Comparison of ENCODE assay signal across 10 cellular contexts in the genomic region with DNA sequence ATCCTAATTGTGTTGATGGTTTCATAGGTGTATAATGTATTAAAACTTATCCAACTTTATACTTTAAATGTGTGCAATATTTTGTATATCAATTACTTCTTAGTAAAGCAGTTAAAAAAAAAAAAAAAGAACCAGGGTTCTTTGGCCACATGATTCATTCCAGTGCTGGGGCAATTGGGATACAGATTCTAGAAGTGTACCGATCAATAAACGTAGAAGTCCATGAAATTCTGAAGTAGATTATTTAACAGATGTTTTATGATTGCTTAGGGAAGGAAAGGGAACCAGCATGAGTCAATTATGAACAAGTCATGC. TPM values are rescaled to one million over a fixed set of nuclear protein-coding genes. Genes with fewer than 3 reads are reported as not detected.
A peak's percentile ranks its signal among the peaks of the same experiment; 100 is the strongest.
DNase-seq lines count a peak whose midpoint lies in the region; ATAC-seq, FAIRE-seq and TF ChIP-seq lines count a peak whose summit lies in the region.
"Had no signal": no experiment of that assay in that cellular context is flagged by ENCODE, and none has a peak within 500 bp of the region (broad histone marks: within the 10 kb centered on the region; RNA-seq: fewer than 3 reads in every experiment).

No MANE protein-coding gene starts in this region.

- H3K27ac Mint-ChIP-seq in stimulated activated naive CD8-positive, alpha-beta T cell treated with anti-CD3 and anti-CD28 coated beads, Interleukin-15, Interleukin-2, amounts not matched to agents 100 ng/mL and 50 ng/mL, for 24 hours: peak overlapping the region; percentile 94
- peak overlapping the region; percentile 99 for H3K27ac Mint-ChIP-seq in activated naive CD8-positive, alpha-beta T cell treated with anti-CD3 and anti-CD28 coated beads, Interleukin-2, amount 50 U/mL, for 24 hours
- H3K27ac Mint-ChIP-seq in naive thymus-derived CD4-positive, alpha-beta T cell: peak overlapping the region; percentile 92 to 98 (median 97)

- H3K36me3 Mint-ChIP-seq in stimulated activated naive CD8-positive, alpha-beta T cell treated with anti-CD3 and anti-CD28 coated beads, Interleukin-15, Interleukin-2, amounts not matched to agents 100 ng/mL and 50 ng/mL, for 24 hours (ENCODE audit: low read depth): peaks cover 24% of the 10 kb centered on the region
- H3K36me3 Mint-ChIP-seq in activated naive CD8-positive, alpha-beta T cell treated with anti-CD3 and anti-CD28 coated beads, Interleukin-2, amount 50 U/mL, for 24 hours (ENCODE audit: low read depth): peaks cover 14% of the 10 kb centered on the region
- peaks cover 0 to 14% (median 7%) of the 10 kb centered on the region in 5 donors for H3K36me3 Mint-ChIP-seq in naive thymus-derived CD4-positive, alpha-beta T cell

- H3K36me3 ChIP-seq in naive thymus-derived CD4-positive, alpha-beta T cell (ENCODE audit: control insufficient read depth in 2 of 3, insufficient read depth in 3 of 3, low read length in 3 of 3): no peaks in the 10 kb centered on the region
- H3K36me3 ChIP-seq in kidney (ENCODE audit: control insufficient read depth in 1 of 2, insufficient read depth in 2 of 2, low read length in 2 of 2): no peaks in the 10 kb centered on the region

- ATAC-seq in stimulated activated naive CD8-positive, alpha-beta T cell treated with anti-CD3 and anti-CD28 coated beads, Interleukin-15, Interleukin-2, amounts not matched to agents 100 U/mL and 50 U/mL, for 24 hours: no peak
- ATAC-seq in activated naive CD8-positive, alpha-beta T cell treated with anti-CD3 and anti-CD28 coated beads, Interleukin-2, amount 50 U/mL, for 24 hours: no peak
- no peak for ATAC-seq in naive thymus-derived CD4-positive, alpha-beta T cell
- no peak for ATAC-seq in HG03442 (IDR thresholded peaks at IDR 0.05; ENCODE audit: unreplicated experiment)

- no peak for FAIRE-seq in kidney (lab: Jason Lieb, UNC)
- FAIRE-seq: endometrium had no signal

- H3K27me3 ChIP-seq in naive thymus-derived CD4-positive, alpha-beta T cell (ENCODE audit: control insufficient read depth in 2 of 2, insufficient read depth in 2 of 2, low read length in 2 of 2): no peaks in the 10 kb centered on the region

- DNase-seq in stimulated activated naive CD8-positive, alpha-beta T cell treated with anti-CD3 and anti-CD28 coated beads, Interleukin-15, Interleukin-2, amounts not matched to agents 100 U/mL and 50 U/mL, for 24 hours: no peak
- DNase-seq in activated naive CD8-positive, alpha-beta T cell treated with anti-CD3 and anti-CD28 coated beads, Interleukin-2, amount 50 U/mL, for 24 hours: no peak
- DNase-seq in naive thymus-derived CD4-positive, alpha-beta T cell: no peak
- no peak for DNase-seq in kidney
- no peak for DNase-seq in stimulated activated naive CD4-positive, alpha-beta T cell (lab: John Stamatoyannopoulos, UW)
- no peak for DNase-seq in stimulated activated CD4-positive, alpha-beta T cell treated with anti-CD3 and anti-CD28 coated beads, Interleukin-4, amount 100 ng/mL, for 4 hours
- DNase-seq: NCI-H1092 had no signal

- POLR2A ChIA-PET in naive thymus-derived CD4-positive, alpha-beta T cell (lab: Charles Lee): interaction anchor here (1.0 to 1.2 kb wide), 2 partner anchors 45 to 51 kb away, joined by 3 read pairs; a partner anchor contains a TSS

- peaks cover 75% of the 10 kb centered on the region for H3K4me1 Mint-ChIP-seq in stimulated activated naive CD8-positive, alpha-beta T cell treated with anti-CD3 and anti-CD28 coated beads, Interleukin-15, Interleukin-2, amounts not matched to agents 100 ng/mL and 50 ng/mL, for 24 hours (ENCODE audit: low read depth)
- peaks cover 72% of the 10 kb centered on the region for H3K4me1 Mint-ChIP-seq in activated naive CD8-positive, alpha-beta T cell treated with anti-CD3 and anti-CD28 coated beads, Interleukin-2, amount 50 U/mL, for 24 hours
- peaks cover 40 to 82% (median 61%) of the 10 kb centered on the region in 7 donors for H3K4me1 Mint-ChIP-seq in naive thymus-derived CD4-positive, alpha-beta T cell

- intact Hi-C loops in naive thymus-derived CD4-positive, alpha-beta T cell (cut with micrococcal nuclease): loop anchor here in 1 of 2 donors (1.0 to 5.0 kb wide), 3 partner anchors 51 to 159 kb away; a partner anchor contains a TSS
- intact Hi-C loops in kidney (cut with DNase I): no loop called here

- no peaks in the 10 kb centered on the region for H3K27me3 Mint-ChIP-seq in stimulated activated naive CD8-positive, alpha-beta T cell treated with anti-CD3 and anti-CD28 coated beads, Interleukin-15, Interleukin-2, amounts not matched to agents 100 ng/mL and 50 ng/mL, for 24 hours
- H3K27me3 Mint-ChIP-seq in activated naive CD8-positive, alpha-beta T cell treated with anti-CD3 and anti-CD28 coated beads, Interleukin-2, amount 50 U/mL, for 24 hours: no peaks in the 10 kb centered on the region
- H3K27me3 Mint-ChIP-seq in naive thymus-derived CD4-positive, alpha-beta T cell: no peaks in the 10 kb centered on the region

- peak overlapping the region; percentile 71 for H3K4me3 Mint-ChIP-seq in stimulated activated naive CD8-positive, alpha-beta T cell treated with anti-CD3 and anti-CD28 coated beads, Interleukin-15, Interleukin-2, amounts not matched to agents 100 ng/mL and 50 ng/mL, for 24 hours
- H3K4me3 Mint-ChIP-seq in activated naive CD8-positive, alpha-beta T cell treated with anti-CD3 and anti-CD28 coated beads, Interleukin-2, amount 50 U/mL, for 24 hours: peak overlapping the region; percentile 67
- H3K4me3 Mint-ChIP-seq in naive thymus-derived CD4-positive, alpha-beta T cell: peak overlapping the region; percentile 73 to 86 (median 76)

- H3K4me3 ChIP-seq in naive thymus-derived CD4-positive, alpha-beta T cell (ENCODE audit: low read length): no peak overlapping the region
- no peak overlapping the region for H3K4me3 ChIP-seq in kidney (ENCODE audit: low read length in 2 of 2)

- no peak overlapping the region for H3K9ac ChIP-seq in kidney (ENCODE audit: low read length in 2 of 2)

- H3K9me3 ChIP-seq in naive thymus-derived CD4-positive, alpha-beta T cell (ENCODE audit: control insufficient read depth in 2 of 3, low read length in 3 of 3): no peaks in the 10 kb centered on the region
- no peaks in the 10 kb centered on the region for H3K9me3 ChIP-seq in kidney (ENCODE audit: control insufficient read depth in 1 of 2, low read length in 2 of 2)

- H3K9me3 Mint-ChIP-seq in stimulated activated naive CD8-positive, alpha-beta T cell treated with anti-CD3 and anti-CD28 coated beads, Interleukin-15, Interleukin-2, amounts not matched to agents 100 ng/mL and 50 ng/mL, for 24 hours: no peaks in the 10 kb centered on the region
- H3K9me3 Mint-ChIP-seq in activated naive CD8-positive, alpha-beta T cell treated with anti-CD3 and anti-CD28 coated beads, Interleukin-2, amount 50 U/mL, for 24 hours: no peaks in the 10 kb centered on the region
- H3K9me3 Mint-ChIP-seq in naive thymus-derived CD4-positive, alpha-beta T cell: peaks cover 0 to 3% (median 0%) of the 10 kb centered on the region in 11 donors

- peaks cover 39 to 40% of the 10 kb centered on the region in 2 donors for H3K4me1 ChIP-seq in naive thymus-derived CD4-positive, alpha-beta T cell (ENCODE audit: control insufficient read depth in 2 of 2, insufficient read depth in 2 of 2, low read length in 2 of 2)
- peaks cover 7 to 8% of the 10 kb centered on the region in 2 donors for H3K4me1 ChIP-seq in kidney (ENCODE audit: control insufficient read depth in 1 of 2, insufficient read depth in 1 of 2, low read depth in 1 of 2, low read length in 2 of 2)

- CTCF ChIA-PET in naive thymus-derived CD4-positive, alpha-beta T cell (lab: Charles Lee): no interaction called here

- H3K27ac ChIP-seq in naive thymus-derived CD4-positive, alpha-beta T cell (ENCODE audit: low read depth, low read length): peak overlapping the region; percentile 68
- peak overlapping the region in 1 of 2 donors; percentile 37 for H3K27ac ChIP-seq in kidney (ENCODE audit: low read depth in 2 of 2, low read length in 2 of 2)

- TF ChIP-seq CTCF in kidney (IDR thresholded peaks at IDR 0.05; ENCODE audit: borderline replicate concordance, extremely low read depth, insufficient read depth): no peak

RNA-seq across cellular contexts. Expression of a gene that starts 51.0 kb away (rescaled TPM):
- 100 to 1,000 TPM in 3 of 5 experiments, 10 to 100 TPM in 2; 68.9 to 120 (median 105) TPM for total RNA-seq in naive thymus-derived CD4-positive, alpha-beta T cell
- 10 to 100 TPM; 58.3 to 59.4 TPM for polyA plus RNA-seq in naive thymus-derived CD4-positive, alpha-beta T cell
- 128 TPM for total RNA-seq in kidney
- 21.3 TPM for polyA plus RNA-seq in kidney (ENCODE audit: insufficient read depth, low read depth, low replicate concordance)
